In genomic region chr2:234292205-234292954, GRCh38 we compare ENCODE assay signal across 8 cellular contexts.
A peak's percentile ranks its signal among the peaks of the same experiment; 100 is the strongest.
DNase-seq lines count a peak whose midpoint lies in the region; ATAC-seq and TF ChIP-seq lines count a peak whose summit lies in the region.

No MANE protein-coding gene starts in this region.

- intact Hi-C loops in CD14-positive monocyte (cut with micrococcal nuclease), result loop anchor here (2.0 to 5.0 kb wide), 3 partner anchors 16 to 135 kb away; no protein-coding TSS in a partner anchor
- intact Hi-C loops in activated CD4-positive, alpha-beta T cell treated with anti-CD3 and anti-CD28 coated beads for 36 hours (cut with DNase I, micrococcal nuclease), result loop anchor here (1.0 to 10.0 kb wide), 12 partner anchors 14 to 1208 kb away; partner anchors contain the start of gene HJURP (in 1 of the 2)

- no peaks in the 10 kb centered on the region for H3K27me3 ChIP-seq in HUES48 (ENCODE audit: control insufficient read depth, insufficient read depth, low read length)

- no peaks in the 10 kb centered on the region for H3K9me3 ChIP-seq in HUES48 (ENCODE audit: control insufficient read depth, insufficient read depth, low read length)

- H3K36me3 ChIP-seq in HUES48 (ENCODE audit: control insufficient read depth, insufficient read depth, low read length), result no peaks in the 10 kb centered on the region

- H3K4me1 ChIP-seq in HUES48 (ENCODE audit: control insufficient read depth, insufficient read depth, low read length), result no peaks in the 10 kb centered on the region

- H3K36me3 Mint-ChIP-seq in CD14-positive monocyte, result peaks cover 4 to 10% of the 10 kb centered on the region in 2 donors
- no peaks in the 10 kb centered on the region for H3K36me3 Mint-ChIP-seq in activated CD4-positive, alpha-beta T cell treated with anti-CD3 and anti-CD28 coated beads for 36 hours (ENCODE audit: low read depth)

- POLR2A ChIA-PET in activated CD4-positive, alpha-beta T cell treated with anti-CD3 and anti-CD28 coated beads for 36 hours (lab: Charles Lee), result interaction anchor here (0.6 to 2.5 kb wide), 9 partner anchors 11 to 205 kb away, joined by 3 to 15 read pairs (median 5); partner anchors contain the start of gene ARL4C

- TF ChIP-seq CTCF in CD14-positive monocyte (IDR thresholded peaks at IDR 0.05) (no peak), fibroblast of the aortic adventitia (IDR thresholded peaks at IDR 0.05; ENCODE audit: insufficient read depth, low read length) (no peak)

- H3K27me3 Mint-ChIP-seq in CD14-positive monocyte (ENCODE audit: low read depth in 3 of 3), result peaks cover under 1 to 19% (median 2%) of the 10 kb centered on the region in 3 donors
- no peaks in the 10 kb centered on the region for H3K27me3 Mint-ChIP-seq in activated CD4-positive, alpha-beta T cell treated with anti-CD3 and anti-CD28 coated beads for 36 hours

- H3K4me3 ChIP-seq in HUES48 (ENCODE audit: low read depth, low read length), result no peak overlapping the region
- H3K4me3 ChIP-seq in fibroblast of the aortic adventitia (ENCODE audit: low read depth, low read length), result no peak overlapping the region

- peaks cover 70% of the 10 kb centered on the region for H3K4me1 Mint-ChIP-seq in CD14-positive monocyte
- H3K4me1 Mint-ChIP-seq in activated CD4-positive, alpha-beta T cell treated with anti-CD3 and anti-CD28 coated beads for 36 hours, result peaks cover 95% of the 10 kb centered on the region

- peak overlapping the region; percentile 16 for H3K27ac ChIP-seq in HUES48 (ENCODE audit: low read depth, low read length)

- H3K27ac Mint-ChIP-seq in CD14-positive monocyte, result peak overlapping the region; percentile 88 to 98 (median 96)
- peak overlapping the region; percentile 98 for H3K27ac Mint-ChIP-seq in activated CD4-positive, alpha-beta T cell treated with anti-CD3 and anti-CD28 coated beads for 36 hours

- H3K9me3 Mint-ChIP-seq in CD14-positive monocyte, result peaks cover 0 to 21% (median 6%) of the 10 kb centered on the region in 7 donors
- H3K9me3 Mint-ChIP-seq in activated CD4-positive, alpha-beta T cell treated with anti-CD3 and anti-CD28 coated beads for 36 hours (ENCODE audit: low read depth), result no peaks in the 10 kb centered on the region

- peak; percentile 47 for ATAC-seq in GM19463 (IDR thresholded peaks at IDR 0.05; ENCODE audit: unreplicated experiment)
- ATAC-seq in activated CD4-positive, alpha-beta T cell treated with anti-CD3 and anti-CD28 coated beads for 36 hours, result peak; percentile 62

- DNase-seq in CD14-positive monocyte (ENCODE audit: low spot score), result no peak
- peak; percentile 77 for DNase-seq in activated CD4-positive, alpha-beta T cell treated with anti-CD3 and anti-CD28 coated beads for 36 hours
- DNase-seq in fibroblast of the aortic adventitia (ENCODE audit: low read depth), result peak; percentile 68
- no peak for DNase-seq in hippocampal formation (lab: John Stamatoyannopoulos, UW)
- DNase-seq in DMS 273 (lab: John Stamatoyannopoulos, UW; ENCODE audit: unreplicated experiment), result no peak
- no peak for DNase-seq in dedifferentiated amniotic fluid mesenchymal stem cell (ENCODE audit: extremely low spot score)

- no peak overlapping the region for H3K9ac ChIP-seq in HUES48 (ENCODE audit: low read depth, low read length)

- CTCF ChIA-PET in activated CD4-positive, alpha-beta T cell treated with anti-CD3 and anti-CD28 coated beads for 36 hours (lab: Charles Lee), result interaction anchor here (0.6 to 3.5 kb wide), 10 partner anchors 9 to 589 kb away, joined by 3 to 16 read pairs (median 4); no protein-coding TSS in a partner anchor

- H3K4me3 Mint-ChIP-seq in CD14-positive monocyte, result peak overlapping the region in 1 of 2 donors; percentile 12
- peak overlapping the region; percentile 45 for H3K4me3 Mint-ChIP-seq in activated CD4-positive, alpha-beta T cell treated with anti-CD3 and anti-CD28 coated beads for 36 hours

Comparison
In these comparisons a context has a peak if more than half of its experiments do, and no peak if none do; other contexts are left out.
1. DNase-seq: peak in activated CD4-positive, alpha-beta T cell treated with anti-CD3 and anti-CD28 coated beads for 36 hours (single experiment) and fibroblast of the aortic adventitia (single experiment); none in CD14-positive monocyte (single experiment), hippocampal formation (0 of 2), DMS 273 (single experiment) and dedifferentiated amniotic fluid mesenchymal stem cell (single experiment).